In genomic region chr9:94164756-94165549, GRCh38 we compare ENCODE assay signal across 8 cellular contexts.
DNase-seq lines count a peak whose midpoint lies in the region; ATAC-seq and TF ChIP-seq lines count a peak whose summit lies in the region.

No MANE protein-coding gene starts in this region.

- H3K27ac ChIP-seq in muscle layer of duodenum (ENCODE audit: low read length), result no peak overlapping the region
- H3K27ac ChIP-seq in vagina, result peak overlapping the region; percentile 98

- peak overlapping the region; percentile 93 for H3K27ac Mint-ChIP-seq in stimulated activated naive CD8-positive, alpha-beta T cell treated with anti-CD3 and anti-CD28 coated beads, Interleukin-15, Interleukin-2, amounts not matched to agents 100 ng/mL and 50 ng/mL, for 24 hours
- peak overlapping the region; percentile 58 for H3K27ac Mint-ChIP-seq in activated CD4-positive, alpha-beta memory T cell treated with anti-CD3 and anti-CD28 coated beads for 36 hours

- CTCF ChIA-PET in activated CD4-positive, alpha-beta memory T cell treated with anti-CD3 and anti-CD28 coated beads for 36 hours (lab: Charles Lee), result interaction anchor here (0.8 kb wide), 2 partner anchors 48 to 99 kb away, joined by 3 to 4 read pairs; no protein-coding TSS in a partner anchor

- H3K4me1 ChIP-seq in muscle layer of duodenum (ENCODE audit: control insufficient read depth in 1 of 2, insufficient read depth in 2 of 2, low read length in 2 of 2), result peaks cover 18 to 31% of the 10 kb centered on the region in 2 donors
- peaks cover 35% of the 10 kb centered on the region for H3K4me1 ChIP-seq in vagina

- H3K36me3 Mint-ChIP-seq in stimulated activated naive CD8-positive, alpha-beta T cell treated with anti-CD3 and anti-CD28 coated beads, Interleukin-15, Interleukin-2, amounts not matched to agents 100 ng/mL and 50 ng/mL, for 24 hours (ENCODE audit: low read depth), result peaks cover 25% of the 10 kb centered on the region
- peaks cover 15% of the 10 kb centered on the region for H3K36me3 Mint-ChIP-seq in activated CD4-positive, alpha-beta memory T cell treated with anti-CD3 and anti-CD28 coated beads for 36 hours

- intact Hi-C loops in activated CD4-positive, alpha-beta memory T cell treated with anti-CD3 and anti-CD28 coated beads for 36 hours (cut with micrococcal nuclease), result loop anchor here (5.0 to 10.0 kb wide), 4 partner anchors 47 to 1340 kb away; partner anchors contain the start of genes FAM120A and FAM120AOS
- intact Hi-C loops in vagina (cut with DNase I), result no loop called here

- H3K27me3 Mint-ChIP-seq in stimulated activated naive CD8-positive, alpha-beta T cell treated with anti-CD3 and anti-CD28 coated beads, Interleukin-15, Interleukin-2, amounts not matched to agents 100 ng/mL and 50 ng/mL, for 24 hours, result no peaks in the 10 kb centered on the region
- H3K27me3 Mint-ChIP-seq in activated CD4-positive, alpha-beta memory T cell treated with anti-CD3 and anti-CD28 coated beads for 36 hours, result no peaks in the 10 kb centered on the region

- H3K4me1 Mint-ChIP-seq in stimulated activated naive CD8-positive, alpha-beta T cell treated with anti-CD3 and anti-CD28 coated beads, Interleukin-15, Interleukin-2, amounts not matched to agents 100 ng/mL and 50 ng/mL, for 24 hours (ENCODE audit: low read depth), result peaks cover 43% of the 10 kb centered on the region
- peaks cover 34% of the 10 kb centered on the region for H3K4me1 Mint-ChIP-seq in activated CD4-positive, alpha-beta memory T cell treated with anti-CD3 and anti-CD28 coated beads for 36 hours (ENCODE audit: low read depth)

- H3K36me3 ChIP-seq in muscle layer of duodenum (ENCODE audit: control insufficient read depth in 1 of 2, insufficient read depth in 2 of 2, low read length in 2 of 2) (peaks cover 0 to 8% of the 10 kb centered on the region in 2 donors), vagina (no peaks in the 10 kb centered on the region)

- H3K9me3 Mint-ChIP-seq in stimulated activated naive CD8-positive, alpha-beta T cell treated with anti-CD3 and anti-CD28 coated beads, Interleukin-15, Interleukin-2, amounts not matched to agents 100 ng/mL and 50 ng/mL, for 24 hours, result no peaks in the 10 kb centered on the region
- H3K9me3 Mint-ChIP-seq in activated CD4-positive, alpha-beta memory T cell treated with anti-CD3 and anti-CD28 coated beads for 36 hours, result no peaks in the 10 kb centered on the region

- ATAC-seq in stimulated activated naive CD8-positive, alpha-beta T cell treated with anti-CD3 and anti-CD28 coated beads, Interleukin-15, Interleukin-2, amounts not matched to agents 100 U/mL and 50 U/mL, for 24 hours, result no peak
- no peak for ATAC-seq in GM18502 (IDR thresholded peaks at IDR 0.05; ENCODE audit: poor library complexity, unreplicated experiment)
- no peak for ATAC-seq in GM21619 (IDR thresholded peaks at IDR 0.05; ENCODE audit: unreplicated experiment)

- no peak for TF ChIP-seq CTCF in vagina (IDR thresholded peaks at IDR 0.05)

- H3K27me3 ChIP-seq in muscle layer of duodenum (ENCODE audit: low read depth, low read length) (no peaks in the 10 kb centered on the region), vagina (no peaks in the 10 kb centered on the region)

- H3K9me3 ChIP-seq in muscle layer of duodenum (ENCODE audit: control insufficient read depth in 1 of 2, low read length in 2 of 2) (no peaks in the 10 kb centered on the region), vagina (no peaks in the 10 kb centered on the region)

- no peak for DNase-seq in stimulated activated naive CD8-positive, alpha-beta T cell treated with anti-CD3 and anti-CD28 coated beads, Interleukin-15, Interleukin-2, amounts not matched to agents 100 U/mL and 50 U/mL, for 24 hours
- no peak for DNase-seq in activated CD4-positive, alpha-beta memory T cell treated with anti-CD3 and anti-CD28 coated beads for 36 hours
- DNase-seq in vagina (ENCODE audit: extremely low spot score in 2 of 2) (no peak), GM03348 (ENCODE audit: low spot score) (no peak)

- H3K4me3 ChIP-seq in muscle layer of duodenum (ENCODE audit: low read depth in 1 of 2, low read length in 2 of 2) (peak overlapping the region; percentile 60 to 83), vagina (peak overlapping the region in 1 of 2 donors; percentile 79)

- TF ChIP-seq POLR2A in vagina (IDR thresholded peaks at IDR 0.05), result no peak

- POLR2A ChIA-PET in activated CD4-positive, alpha-beta memory T cell treated with anti-CD3 and anti-CD28 coated beads for 36 hours (lab: Charles Lee), result no interaction called here

- H3K4me3 Mint-ChIP-seq in stimulated activated naive CD8-positive, alpha-beta T cell treated with anti-CD3 and anti-CD28 coated beads, Interleukin-15, Interleukin-2, amounts not matched to agents 100 ng/mL and 50 ng/mL, for 24 hours, result peak overlapping the region; percentile 77
- H3K4me3 Mint-ChIP-seq in activated CD4-positive, alpha-beta memory T cell treated with anti-CD3 and anti-CD28 coated beads for 36 hours, result peak overlapping the region; percentile 73
